Comparison of ENCODE assay signal across 8 cellular contexts in genomic region chr17:78915872-78916632, GRCh38. TPM values are rescaled to one million over a fixed set of nuclear protein-coding genes. Genes with fewer than 3 reads are reported as not detected.
A peak's percentile ranks its signal among the peaks of the same experiment; 100 is the strongest.
DNase-seq lines count a peak whose midpoint lies in the region; ATAC-seq and TF ChIP-seq lines count a peak whose summit lies in the region.

No MANE protein-coding gene starts in this region.

- H3K9me2 ChIP-seq in OCI-LY7 (ENCODE audit: insufficient read depth, low read length), result no peaks in the 10 kb centered on the region

- H3K4me2 ChIP-seq in OCI-LY7 (ENCODE audit: low read length), result no peak overlapping the region

- no peak overlapping the region for H3K4me3 ChIP-seq in Caco-2 (ENCODE audit: low read depth, low read length)
- H3K4me3 ChIP-seq in RWPE2 (ENCODE audit: severe bottlenecking), result no peak overlapping the region
- H3K4me3 ChIP-seq in neutrophil (ENCODE audit: low read depth in 1 of 2, low read length in 1 of 2), result peak overlapping the region; percentile 73 to 86
- no peak overlapping the region for H3K4me3 ChIP-seq in OCI-LY7 (ENCODE audit: low read depth, low read length, poor library complexity, severe bottlenecking)

- H3K4me3 Mint-ChIP-seq in Caco-2 (ENCODE audit: unreplicated experiment), result no peak overlapping the region

- no peaks in the 10 kb centered on the region for H3K9me3 Mint-ChIP-seq in Caco-2 (ENCODE audit: unreplicated experiment)

- H3K27me3 ChIP-seq in Caco-2 (replicated peaks; ENCODE audit: control insufficient read depth, insufficient read depth, low read length) (no peaks in the 10 kb centered on the region), RWPE2 (ENCODE audit: insufficient read depth, poor library complexity, severe bottlenecking) (no peaks in the 10 kb centered on the region), neutrophil (no peaks in the 10 kb centered on the region)

- H3K4me1 Mint-ChIP-seq in Caco-2 (ENCODE audit: low read depth, unreplicated experiment), result peaks cover 29% of the 10 kb centered on the region

- peaks cover 53% of the 10 kb centered on the region for H3K36me3 Mint-ChIP-seq in Caco-2 (ENCODE audit: insufficient read depth, unreplicated experiment)

- ATAC-seq in RWPE2 (ENCODE audit: low read depth), result peak; percentile 92
- peak; percentile 64 for ATAC-seq in esophagus mucosa

- no peaks in the 10 kb centered on the region for H3K79me2 ChIP-seq in OCI-LY7 (ENCODE audit: insufficient read depth, low read depth, low read length)

- H3K27ac ChIP-seq in RWPE2 (ENCODE audit: poor library complexity, severe bottlenecking) (peak overlapping the region; percentile 64), neutrophil (peak overlapping the region; percentile 99), OCI-LY7 (ENCODE audit: low read depth, low read length, poor library complexity, severe bottlenecking) (no peak overlapping the region)

- POLR2A ChIA-PET in Caco-2 (lab: Charles Lee) (no interaction called here), OCI-LY7 (lab: Charles Lee) (interaction anchor here (0.6 to 0.7 kb wide), 2 partner anchors 60 to 1162 kb away, joined by 3 read pairs; no protein-coding TSS in a partner anchor)

- BruUV-seq in Caco-2 (replicated peaks; lab: Mats Ljungman, UMichigan) (no TSS peak), OCI-LY7 (replicated peaks; lab: Mats Ljungman, UMichigan) (no TSS peak)

- no peaks in the 10 kb centered on the region for H4K20me1 ChIP-seq in OCI-LY7 (ENCODE audit: insufficient read depth, low read length)

- DNase-seq in Caco-2 (no peak), RWPE2 (ENCODE audit: low spot score) (no peak), OCI-LY7 (ENCODE audit: low spot score) (no peak), GDM1 (lab: John Stamatoyannopoulos, UW) (no peak), erythroblast (lab: John Stamatoyannopoulos, UW) (no peak), GM19238 (ENCODE audit: insufficient read length, low spot score) (no peak)

- H3K4me1 ChIP-seq in Caco-2 (peaks cover 26% of the 10 kb centered on the region), RWPE2 (ENCODE audit: insufficient read depth, poor library complexity, severe bottlenecking) (peaks cover 16% of the 10 kb centered on the region), neutrophil (ENCODE audit: control insufficient read depth in 1 of 2, insufficient read depth in 1 of 2, low read depth in 1 of 2, low read length in 1 of 2) (peaks cover 94 to 100% of the 10 kb centered on the region in 2 experiments), OCI-LY7 (ENCODE audit: insufficient read depth, low read length, poor library complexity, severe bottlenecking) (no peaks in the 10 kb centered on the region)

- H3K27ac Mint-ChIP-seq in Caco-2 (ENCODE audit: unreplicated experiment), result peak overlapping the region; percentile 68

- H3K36me3 ChIP-seq in Caco-2 (ENCODE audit: control insufficient read depth, insufficient read depth, low read length) (no peaks in the 10 kb centered on the region; the same call in 1 of the 2 replicates), RWPE2 (ENCODE audit: low read depth) (no peaks in the 10 kb centered on the region), neutrophil (peaks cover 8% of the 10 kb centered on the region), OCI-LY7 (ENCODE audit: insufficient read depth, low read length) (no peaks in the 10 kb centered on the region)

- TF ChIP-seq POLR2A in erythroblast (IDR thresholded peaks at IDR 0.05; ENCODE audit: low read length), result no peak

- H3K9me3 ChIP-seq in Caco-2, result no peaks in the 10 kb centered on the region
- H3K9me3 ChIP-seq in RWPE2 (ENCODE audit: severe bottlenecking), result no peaks in the 10 kb centered on the region
- no peaks in the 10 kb centered on the region for H3K9me3 ChIP-seq in neutrophil
- no peaks in the 10 kb centered on the region for H3K9me3 ChIP-seq in OCI-LY7 (ENCODE audit: low read length)

- intact Hi-C loops in Caco-2 (cut with micrococcal nuclease; ENCODE audit: unreplicated experiment) (no loop called here), OCI-LY7 (cut with micrococcal nuclease; ENCODE audit: unreplicated experiment) (no loop called here)

- TF ChIP-seq CTCF in Caco-2 (IDR thresholded peaks at IDR 0.05; ENCODE audit: insufficient read depth in 1 of 2, low read depth in 1 of 2, low read length in 1 of 2, severe bottlenecking in 1 of 2, unreplicated experiment in 1 of 2) (no peak), RWPE2 (IDR thresholded peaks at IDR 0.05; ENCODE audit: poor library complexity, severe bottlenecking) (no peak), neutrophil (IDR thresholded peaks at IDR 0.05) (no peak), OCI-LY7 (conservative IDR thresholded peaks at IDR 0.05; ENCODE audit: low read length) (no peak)

- no peak overlapping the region for H2AFZ ChIP-seq in OCI-LY7 (ENCODE audit: low read length)

- CTCF ChIA-PET in Caco-2 (lab: Charles Lee) (no interaction called here), OCI-LY7 (lab: Charles Lee; ENCODE audit: unreplicated experiment) (no interaction called here)

- no peaks in the 10 kb centered on the region for H3K27me3 Mint-ChIP-seq in Caco-2 (ENCODE audit: insufficient read depth, unreplicated experiment)

RNA-seq across cellular contexts. Expression of gene TIMP2, which starts 9.1 kb away (rescaled TPM):
- total RNA-seq in Caco-2 (2022) (63.8 and 70.1 TPM in 2 replicates), esophagus mucosa (16.1 TPM), OCI-LY7 (2022) (not detected in 2 replicates)
- 0.54 and 0.57 TPM in 2 replicates for total RNA-seq in OCI-LY7 (2014; rRNA removed; shearing (Covaris generic))

RNA-seq across cellular contexts. Expression of gene CEP295NL, which starts 13.1 kb away (rescaled TPM):
- total RNA-seq in Caco-2 (2022) (1.7 and 2.0 TPM in 2 replicates), esophagus mucosa (1.7 TPM), OCI-LY7 (2022) (not detected in 2 replicates)
- not detected in 2 replicates for total RNA-seq in OCI-LY7 (2014; rRNA removed; shearing (Covaris generic))

Comparison
In these comparisons a context has a peak if more than half of its experiments do, and no peak if none do; other contexts are left out.
1. H3K4me3 ChIP-seq: peak in neutrophil (2 of 2); none in Caco-2 (single experiment), RWPE2 (single experiment) and OCI-LY7 (single experiment).
2. RNA of gene TIMP2, which starts 9.1 kb away (total RNA-seq): 63.8 to 70.1 TPM in Caco-2 and 16.1 TPM in esophagus mucosa (single experiment); 0.54 to 0.57 TPM in OCI-LY7; every median in the first group is over 10 times any median in the second.